In the genomic region with DNA sequence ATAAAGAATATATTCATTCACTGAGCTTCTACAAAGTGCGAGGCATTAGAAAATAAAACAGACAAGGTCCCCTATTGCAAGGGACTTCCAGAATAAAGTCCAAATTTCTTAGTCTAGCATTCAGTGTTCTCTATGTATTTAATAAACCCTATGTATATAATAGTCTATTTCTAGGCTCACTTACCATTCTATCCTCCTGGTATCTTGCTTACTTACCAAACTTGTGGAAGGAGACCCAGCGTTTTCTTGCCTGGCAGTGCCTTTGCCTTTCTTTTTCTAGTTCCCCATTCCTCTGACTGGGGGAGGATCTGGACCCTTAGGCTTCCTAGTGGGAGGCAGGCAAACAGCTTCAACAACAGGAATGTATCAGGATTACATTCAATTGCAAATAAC, we compare ENCODE assay signal across 8 cellular contexts. TPM values are rescaled to one million over a fixed set of nuclear protein-coding genes. Genes with fewer than 3 reads are reported as not detected.
DNase-seq lines count a peak whose midpoint lies in the region; ATAC-seq and TF ChIP-seq lines count a peak whose summit lies in the region.

No MANE protein-coding gene starts in this region.

- ATAC-seq in RWPE2 (ENCODE audit: low read depth) (no peak), GM18867 (IDR thresholded peaks at IDR 0.05; ENCODE audit: unreplicated experiment) (no peak), HG02884 (IDR thresholded peaks at IDR 0.05; ENCODE audit: unreplicated experiment) (no peak), GM18861 (IDR thresholded peaks at IDR 0.05; ENCODE audit: unreplicated experiment) (no peak), HG02973 (IDR thresholded peaks at IDR 0.05; ENCODE audit: unreplicated experiment) (no peak)

- no peak for DNase-seq in GM12865 (ENCODE audit: low read depth)
- no peak for DNase-seq in RWPE2 (ENCODE audit: low spot score)
- no peak for DNase-seq in epithelial cell of proximal tubule (ENCODE audit: low read depth)

- no peaks in the 10 kb centered on the region for H3K27me3 ChIP-seq in RWPE2 (ENCODE audit: insufficient read depth, poor library complexity, severe bottlenecking)
- H3K27me3 ChIP-seq in rectal smooth muscle tissue (ENCODE audit: control insufficient read depth, insufficient read depth, low read length): no peaks in the 10 kb centered on the region

- TF ChIP-seq CTCF in GM12865 (IDR thresholded peaks at IDR 0.05; ENCODE audit: insufficient read depth, low read depth, low read length, missing control alignments): no peak
- no peak for TF ChIP-seq CTCF in RWPE2 (IDR thresholded peaks at IDR 0.05; ENCODE audit: poor library complexity, severe bottlenecking)
- no peak for TF ChIP-seq CTCF in epithelial cell of proximal tubule (conservative IDR thresholded peaks at IDR 0.05; ENCODE audit: low read depth, low read length)

- H3K36me3 ChIP-seq in RWPE2 (ENCODE audit: low read depth): no peaks in the 10 kb centered on the region
- no peaks in the 10 kb centered on the region for H3K36me3 ChIP-seq in rectal smooth muscle tissue (ENCODE audit: control insufficient read depth, insufficient read depth, low read length)

- no peaks in the 10 kb centered on the region for H3K9me3 ChIP-seq in RWPE2 (ENCODE audit: severe bottlenecking)

- H3K4me1 ChIP-seq in RWPE2 (ENCODE audit: insufficient read depth, poor library complexity, severe bottlenecking) (peaks cover 8% of the 10 kb centered on the region), rectal smooth muscle tissue (ENCODE audit: control insufficient read depth, insufficient read depth, low read length) (peaks cover 3% of the 10 kb centered on the region)

- peak overlapping the region; percentile 57 for H3K4me3 ChIP-seq in GM12865 (ENCODE audit: low read depth, low read length)
- H3K4me3 ChIP-seq in RWPE2 (ENCODE audit: severe bottlenecking): peak overlapping the region; percentile 72
- H3K4me3 ChIP-seq in epithelial cell of proximal tubule (ENCODE audit: low read depth, low read length): peak overlapping the region; percentile 84
- H3K4me3 ChIP-seq in rectal smooth muscle tissue (ENCODE audit: low read length): peak overlapping the region; percentile 48

- no peak overlapping the region for H3K9ac ChIP-seq in rectal smooth muscle tissue (ENCODE audit: low read length)

- peak overlapping the region; percentile 50 for H3K27ac ChIP-seq in RWPE2 (ENCODE audit: poor library complexity, severe bottlenecking)
- H3K27ac ChIP-seq in rectal smooth muscle tissue (ENCODE audit: low read depth, low read length): peak overlapping the region; percentile 94

RNA-seq across cellular contexts. Expression of a gene that starts 0.6 kb away (rescaled TPM):
- 25.8 and 33.2 TPM in 2 replicates for total RNA-seq in epithelial cell of proximal tubule
